In genomic region chr19:8085606-8086464, GRCh38 we compare ENCODE assay signal across 1 cellular context.
TF ChIP-seq lines count a peak whose summit lies in the region.

No MANE protein-coding gene starts in this region.

TF ChIP-seq in K562, 482 proteins besides CTCF, POLR2A, EP300 and RAD21 (continued from another document and continues in another):
- TF ChIP-seq RBM25 (IDR thresholded peaks at IDR 0.05; ENCODE audit: low read depth, low read length, severe bottlenecking) (no peak), POLR2G (IDR thresholded peaks at IDR 0.05; ENCODE audit: low read depth, low read length) (peak; percentile 75), ELK3 (CRISPR knock-in tag; IDR thresholded peaks at IDR 0.05) (no peak), CXXC5 (CRISPR knock-in tag; IDR thresholded peaks at IDR 0.05) (peak; percentile 58), GATAD2A (IDR thresholded peaks at IDR 0.05) (peak; percentile 51; the same call in 1 of the 2 replicates), NFE2 (IDR thresholded peaks at IDR 0.05; ENCODE audit: low read depth) (0 out of 2 replicates have a peak, but pooled peaks have one; percentile 9), FOXA3 (CRISPR knock-in tag; conservative IDR thresholded peaks at IDR 0.05 in 1 of 2, IDR thresholded peaks at IDR 0.05 in 1 of 2) (peak; percentile 97 to 99), EZH2 (IDR thresholded peaks at IDR 0.05; ENCODE audit: borderline replicate concordance, low read depth, low read length) (no peak), HES1 (IDR thresholded peaks at IDR 0.05; ENCODE audit: low read depth) (peak; percentile 18; the same call in 1 of the 2 replicates), ZBTB11 (CRISPR knock-in tag; IDR thresholded peaks at IDR 0.05) (peak in 1 of 3 experiments; percentile 69; a peak in 1 of 6 replicates), HCFC1 (IDR thresholded peaks at IDR 0.05; ENCODE audit: low read depth, low read length) (0 out of 2 replicates have a peak, but pooled peaks have one; percentile 17), HDAC2 (IDR thresholded peaks at IDR 0.05) (0 out of 2 replicates have a peak, but pooled peaks have one; percentile 30), DIDO1 (tag; IDR thresholded peaks at IDR 0.05; ENCODE audit: low read depth) (no peak), NKRF (IDR thresholded peaks at IDR 0.05; ENCODE audit: borderline replicate concordance) (no peak), ESRRA (IDR thresholded peaks at IDR 0.05; ENCODE audit: borderline replicate concordance, low read depth) (no peak; the same call in 1 of the 2 replicates), ZBTB40 (IDR thresholded peaks at IDR 0.05) (0 out of 2 replicates have a peak, but pooled peaks have one; percentile 31), ZBTB40 (CRISPR knock-in tag; IDR thresholded peaks at IDR 0.05) (no peak), RBM34 (IDR thresholded peaks at IDR 0.05; ENCODE audit: borderline replicate concordance, insufficient read depth, low read length) (no peak), ZNF3 (CRISPR knock-in tag; IDR thresholded peaks at IDR 0.05) (no peak), EGR1 (conservative IDR thresholded peaks at IDR 0.05) (peak; percentile 63; the same call in 1 of the 2 replicates), ZNF12 (CRISPR knock-in tag; IDR thresholded peaks at IDR 0.05) (0 out of 2 replicates have a peak, but pooled peaks have one; percentile 2), STAT5A (IDR thresholded peaks at IDR 0.05; ENCODE audit: borderline replicate concordance, low read length) (no peak), MAX (CRISPR knock-in tag; IDR thresholded peaks at IDR 0.05) (peak; percentile 50), MYNN (IDR thresholded peaks at IDR 0.05) (peak; percentile 55; the same call in 1 of the 2 replicates), MYNN (CRISPR knock-in tag; IDR thresholded peaks at IDR 0.05) (no peak), CREM (IDR thresholded peaks at IDR 0.05; ENCODE audit: low read depth) (peak; percentile 87), HNRNPLL (IDR thresholded peaks at IDR 0.05; ENCODE audit: low read depth, low read length, poor library complexity, severe bottlenecking) (no peak), RBFOX2 (IDR thresholded peaks at IDR 0.05; ENCODE audit: low read depth, low read length) (peak; percentile 76), ZBTB43 (CRISPR knock-in tag; IDR thresholded peaks at IDR 0.05) (no peak), PHF8 (IDR thresholded peaks at IDR 0.05; ENCODE audit: borderline replicate concordance, low read length) (peak; percentile 49; the same call in 1 of the 2 replicates), RUNX1 (IDR thresholded peaks at IDR 0.05; ENCODE audit: low read depth) (no peak), CEBPB (tag; IDR thresholded peaks at IDR 0.05) (peak; percentile 24; the same call in 1 of the 2 replicates), ELF1 (tag; IDR thresholded peaks at IDR 0.05) (peak; percentile 53), UBTF (IDR thresholded peaks at IDR 0.05; ENCODE audit: borderline replicate concordance in 1 of 2, low read depth in 2 of 2, low read length in 2 of 2) (0 out of 4 replicates have a peak, but pooled peaks of 1 of the 2 experiments have one; percentile 4), NR2C2 (CRISPR knock-in tag; IDR thresholded peaks at IDR 0.05) (no peak), NR2C2 (tag; IDR thresholded peaks at IDR 0.05) (peak; percentile 87), ZNF175 (CRISPR knock-in tag; IDR thresholded peaks at IDR 0.05; ENCODE audit: low read depth) (no peak), RFX7 (CRISPR knock-in tag; IDR thresholded peaks at IDR 0.05) (no peak), THAP7 (CRISPR knock-in tag; IDR thresholded peaks at IDR 0.05) (0 out of 2 replicates have a peak, but pooled peaks have one; percentile 22)
